ENCODE assay signal across 1 cellular context in the genomic region with DNA sequence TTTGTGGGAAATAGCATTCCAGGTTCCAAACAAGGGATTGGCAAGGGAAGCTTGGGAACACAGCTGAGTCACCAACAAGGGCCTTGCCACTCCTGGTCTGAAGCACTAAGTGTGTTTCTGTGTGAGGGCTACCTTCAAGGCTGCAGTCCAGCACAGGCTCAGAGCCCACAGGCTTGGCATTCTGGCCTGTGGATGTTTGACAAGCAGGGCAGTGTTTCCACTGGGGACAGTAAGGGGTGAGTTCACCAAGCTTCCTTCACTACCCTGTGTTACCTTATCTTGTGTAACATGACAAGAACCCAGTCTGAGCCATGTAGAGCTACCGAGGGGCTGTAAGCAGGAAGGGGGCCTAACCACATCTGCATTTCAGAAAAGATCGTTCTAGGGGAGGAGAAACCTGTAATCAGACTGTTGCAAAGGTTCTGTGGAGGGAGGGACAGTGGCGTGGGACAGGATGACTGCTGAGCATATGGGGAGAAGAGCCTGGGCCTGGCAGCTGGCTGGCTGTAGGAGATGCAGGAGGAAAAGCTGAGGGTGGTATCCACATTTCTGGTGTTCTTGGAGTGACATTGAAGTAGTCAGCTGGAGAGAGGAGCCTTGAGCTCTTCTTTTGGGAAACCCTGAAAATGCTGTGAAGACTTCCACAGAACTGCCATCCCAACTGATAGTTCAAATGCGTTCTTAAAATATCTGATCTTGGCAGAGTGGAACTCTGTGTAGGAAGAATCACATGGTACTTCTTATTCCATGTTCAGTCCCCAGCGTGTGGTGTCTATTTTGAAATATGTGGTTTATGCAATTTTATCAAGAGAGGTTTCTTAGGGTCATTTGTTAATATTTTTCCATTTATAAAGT.
TF ChIP-seq lines count a peak whose summit lies in the region.

No MANE protein-coding gene starts in this region.

TF ChIP-seq in SK-N-SH treated with all-trans-retinoic acid at 6 μM for 48 hours, 23 proteins besides CTCF, POLR2A, EP300 and RAD21 (continued from another document):
- TF ChIP-seq, protein P1, sequence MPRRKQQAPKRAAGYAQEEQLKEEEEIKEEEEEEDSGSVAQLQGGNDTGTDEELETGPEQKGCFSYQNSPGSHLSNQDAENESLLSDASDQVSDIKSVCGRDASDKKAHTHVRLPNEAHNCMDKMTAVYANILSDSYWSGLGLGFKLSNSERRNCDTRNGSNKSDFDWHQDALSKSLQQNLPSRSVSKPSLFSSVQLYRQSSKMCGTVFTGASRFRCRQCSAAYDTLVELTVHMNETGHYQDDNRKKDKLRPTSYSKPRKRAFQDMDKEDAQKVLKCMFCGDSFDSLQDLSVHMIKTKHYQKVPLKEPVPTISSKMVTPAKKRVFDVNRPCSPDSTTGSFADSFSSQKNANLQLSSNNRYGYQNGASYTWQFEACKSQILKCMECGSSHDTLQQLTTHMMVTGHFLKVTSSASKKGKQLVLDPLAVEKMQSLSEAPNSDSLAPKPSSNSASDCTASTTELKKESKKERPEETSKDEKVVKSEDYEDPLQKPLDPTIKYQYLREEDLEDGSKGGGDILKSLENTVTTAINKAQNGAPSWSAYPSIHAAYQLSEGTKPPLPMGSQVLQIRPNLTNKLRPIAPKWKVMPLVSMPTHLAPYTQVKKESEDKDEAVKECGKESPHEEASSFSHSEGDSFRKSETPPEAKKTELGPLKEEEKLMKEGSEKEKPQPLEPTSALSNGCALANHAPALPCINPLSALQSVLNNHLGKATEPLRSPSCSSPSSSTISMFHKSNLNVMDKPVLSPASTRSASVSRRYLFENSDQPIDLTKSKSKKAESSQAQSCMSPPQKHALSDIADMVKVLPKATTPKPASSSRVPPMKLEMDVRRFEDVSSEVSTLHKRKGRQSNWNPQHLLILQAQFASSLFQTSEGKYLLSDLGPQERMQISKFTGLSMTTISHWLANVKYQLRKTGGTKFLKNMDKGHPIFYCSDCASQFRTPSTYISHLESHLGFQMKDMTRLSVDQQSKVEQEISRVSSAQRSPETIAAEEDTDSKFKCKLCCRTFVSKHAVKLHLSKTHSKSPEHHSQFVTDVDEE (CRISPR knock-in tag; IDR thresholded peaks at IDR 0.05) = no peak
- TF ChIP-seq TCF4 (CRISPR knock-in tag; IDR thresholded peaks at IDR 0.05; ENCODE audit: borderline replicate concordance) (no peak), GLIS3 (CRISPR knock-in tag; IDR thresholded peaks at IDR 0.05) (no peak)
